In the genomic region with DNA sequence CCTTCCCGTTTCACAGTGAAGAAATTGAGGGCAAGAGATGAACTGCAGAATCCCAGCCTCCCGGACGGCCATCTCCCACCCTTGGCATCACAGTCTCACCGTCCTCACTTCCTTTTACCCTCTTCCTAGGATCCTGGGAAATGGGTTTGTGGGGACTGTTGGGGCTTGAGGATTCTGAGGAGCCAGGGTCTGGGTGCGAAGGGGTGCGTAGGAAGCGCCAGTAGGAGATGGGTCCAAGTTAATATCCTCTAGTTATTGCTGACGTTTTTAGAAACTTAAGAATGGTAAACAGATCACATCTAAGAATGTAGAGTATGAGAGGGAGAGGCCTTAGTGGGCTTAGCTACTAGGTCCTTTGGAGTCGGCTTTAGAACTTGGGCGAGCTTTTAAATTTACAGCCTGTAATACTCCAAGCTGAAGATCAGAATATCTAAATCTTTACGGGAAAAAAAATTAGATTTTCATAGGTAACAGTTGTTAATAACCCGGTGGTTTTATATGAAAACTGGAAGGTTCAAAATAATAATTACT, we compare ENCODE assay signal across 8 cellular contexts. TPM values are rescaled to one million over a fixed set of nuclear protein-coding genes. Genes with fewer than 3 reads are reported as not detected.
DNase-seq lines count a peak whose midpoint lies in the region; ATAC-seq, FAIRE-seq and TF ChIP-seq lines count a peak whose summit lies in the region.

No MANE protein-coding gene starts in this region.

- H2AFZ ChIP-seq in astrocyte (ENCODE audit: low read depth, low read length) = peak overlapping the region; percentile 54

- H3K79me2 ChIP-seq in astrocyte (ENCODE audit: insufficient read depth, low read length) = peaks cover 56% of the 10 kb centered on the region

- peak overlapping the region; percentile 70 for H3K27ac ChIP-seq in astrocyte (ENCODE audit: low read depth, low read length)

- ATAC-seq in HG03439 (IDR thresholded peaks at IDR 0.05; ENCODE audit: unreplicated experiment) (peak; percentile 3), GM19463 (IDR thresholded peaks at IDR 0.05; ENCODE audit: unreplicated experiment) (no peak), HG02623 (IDR thresholded peaks at IDR 0.05; ENCODE audit: unreplicated experiment) (no peak)

- peaks cover 29% of the 10 kb centered on the region for H4K20me1 ChIP-seq in astrocyte (ENCODE audit: insufficient read depth, low read length)

- 12 to 13% methylated on average over 12 of the region's 12 CpGs for WGBS in lower leg skin, 2 donors

- intact Hi-C loops in lower leg skin (cut with DNase I; ENCODE audit: low total_unique reads) = no loop called here

- H3K27me3 Mint-ChIP-seq in astrocyte (ENCODE audit: low read depth, unreplicated experiment) = no peaks in the 10 kb centered on the region
- peaks cover 6% of the 10 kb centered on the region for H3K27me3 Mint-ChIP-seq in type B pancreatic cell

- FAIRE-seq in astrocyte (lab: Jason Lieb, UNC) (no peak), HTR-8/SVneo (lab: Jason Lieb, UNC) (no peak)

- peak overlapping the region; percentile 87 for H3K4me2 ChIP-seq in astrocyte (ENCODE audit: low read length)

- peak overlapping the region; percentile 88 for H3K27ac Mint-ChIP-seq in astrocyte (ENCODE audit: unreplicated experiment)
- H3K27ac Mint-ChIP-seq in type B pancreatic cell = peak overlapping the region; percentile 95

- peak overlapping the region; percentile 90 for H3K4me3 Mint-ChIP-seq in astrocyte (ENCODE audit: unreplicated experiment)
- peak overlapping the region; percentile 94 for H3K4me3 Mint-ChIP-seq in type B pancreatic cell

- H3K9me3 Mint-ChIP-seq in astrocyte (ENCODE audit: unreplicated experiment) (no peaks in the 10 kb centered on the region), type B pancreatic cell (peaks cover 5% of the 10 kb centered on the region)

- DNase-seq in EL (peak; percentile 23), astrocyte (ENCODE audit: low read depth) (no peak), lower leg skin (ENCODE audit: low spot score in 2 of 2) (no peak), type B pancreatic cell (ENCODE audit: extremely low spot score, unreplicated experiment) (no peak), HTR-8/SVneo (ENCODE audit: insufficient read length, low spot score) (no peak)

- TF ChIP-seq CTCF in astrocyte (IDR thresholded peaks at IDR 0.05; ENCODE audit: insufficient read depth, low read depth, low read length) = no peak
- no peak for TF ChIP-seq CTCF in lower leg skin (IDR thresholded peaks at IDR 0.05)
- no peak for TF ChIP-seq CTCF in type B pancreatic cell (conservative IDR thresholded peaks at IDR 0.05)

- peaks cover 10% of the 10 kb centered on the region for H3K36me3 ChIP-seq in astrocyte (ENCODE audit: insufficient read depth, low read length)

- peak overlapping the region; percentile 86 for H3K9ac ChIP-seq in astrocyte (ENCODE audit: low read length)

- H3K4me1 Mint-ChIP-seq in astrocyte (ENCODE audit: low read depth, unreplicated experiment) = peaks cover 20% of the 10 kb centered on the region
- H3K4me1 Mint-ChIP-seq in type B pancreatic cell (ENCODE audit: unreplicated experiment) = peaks cover 27% of the 10 kb centered on the region

- H3K4me3 ChIP-seq in astrocyte (ENCODE audit: insufficient read depth, low read depth, low read length) = peak overlapping the region; percentile 89
- H3K4me3 ChIP-seq in lower leg skin (ENCODE audit: low read depth, poor library complexity, severe bottlenecking) = peak overlapping the region; percentile 89

- peaks cover 15% of the 10 kb centered on the region for H3K4me1 ChIP-seq in astrocyte (ENCODE audit: insufficient read depth, low read length)

- no peaks in the 10 kb centered on the region for H3K27me3 ChIP-seq in astrocyte (ENCODE audit: insufficient read depth, low read length)

- H3K36me3 Mint-ChIP-seq in astrocyte (ENCODE audit: low read depth, unreplicated experiment) (peaks cover 7% of the 10 kb centered on the region), type B pancreatic cell (peaks cover 23% of the 10 kb centered on the region)

- H3K9me3 ChIP-seq in astrocyte (ENCODE audit: insufficient read depth, low read depth, low read length) = no peaks in the 10 kb centered on the region

- no peak for TF ChIP-seq POLR2A in lower leg skin (IDR thresholded peaks at IDR 0.05)

RNA-seq across cellular contexts. Expression of a gene that starts 0.7 kb away (rescaled TPM):
- total RNA-seq in astrocyte (55.9 and 62.3 TPM in 2 replicates), lower leg skin (10 to 100 TPM; 32.1 to 47.6 (median 35.2) TPM), type B pancreatic cell (ENCODE audit: low replicate concordance) (50.0 and 50.5 TPM in 2 replicates)

RNA-seq across cellular contexts. Expression of a gene that starts 53.3 kb away (rescaled TPM):
- 0.82 and 0.91 TPM in 2 replicates for total RNA-seq in astrocyte
- 100 to 1,000 TPM; 357 to 554 (median 469) TPM for total RNA-seq in lower leg skin
- total RNA-seq in type B pancreatic cell (ENCODE audit: low replicate concordance) = 7.0 and 13.3 TPM in 2 replicates

Comparison
In these comparisons a context has a peak if more than half of its experiments do, and no peak if none do; other contexts are left out.
1. RNA of a gene that starts 53.3 kb away (total RNA-seq): 357 to 554 TPM in lower leg skin; 7.0 to 13.3 TPM in type B pancreatic cell and 0.82 to 0.91 TPM in astrocyte; every median in the first group is over 10 times any median in the second.